Comparison of ENCODE assay signal across 8 cellular contexts in genomic region chr11:61972796-61973602, GRCh38. TPM values are rescaled to one million over a fixed set of nuclear protein-coding genes. Genes with fewer than 3 reads are reported as not detected.
DNase-seq lines count a peak whose midpoint lies in the region; ATAC-seq, FAIRE-seq and TF ChIP-seq lines count a peak whose summit lies in the region.

No MANE protein-coding gene starts in this region.

- no peak overlapping the region for H3K4me3 Mint-ChIP-seq in CD4-positive, alpha-beta T cell
- H3K4me3 Mint-ChIP-seq in natural killer cell = no peak overlapping the region

- intact Hi-C loops in CD4-positive, alpha-beta T cell (cut with DNase I, micrococcal nuclease) = no loop called here
- intact Hi-C loops in natural killer cell (cut with micrococcal nuclease) = no loop called here

- ATAC-seq in CD4-positive, alpha-beta T cell (ENCODE audit: poor library complexity) = peak; percentile 17
- ATAC-seq in natural killer cell = no peak
- ATAC-seq in GM18505 (IDR thresholded peaks at IDR 0.05; ENCODE audit: unreplicated experiment) = no peak
- ATAC-seq in GM19463 (IDR thresholded peaks at IDR 0.05; ENCODE audit: unreplicated experiment) = no peak

- H3K27me3 ChIP-seq in CD4-positive, alpha-beta T cell (ENCODE audit: control insufficient read depth, insufficient read depth, low read length) = no peaks in the 10 kb centered on the region

- peak overlapping the region; percentile 37 for H3K27ac Mint-ChIP-seq in CD4-positive, alpha-beta T cell
- peak overlapping the region; percentile 8 to 41 for H3K27ac Mint-ChIP-seq in natural killer cell

- no peak overlapping the region for H3K27ac ChIP-seq in CD4-positive, alpha-beta T cell (ENCODE audit: low read depth, low read length)

- CTCF ChIA-PET in CD4-positive, alpha-beta T cell (lab: Charles Lee) = interaction anchor here (0.9 to 7.1 kb wide), 3 partner anchors 52 to 108 kb away, joined by 3 to 50 read pairs (median 11); no protein-coding TSS in a partner anchor

- no peaks in the 10 kb centered on the region for H3K9me3 ChIP-seq in CD4-positive, alpha-beta T cell (ENCODE audit: control insufficient read depth, low read length)

- no peaks in the 10 kb centered on the region for H3K9me3 Mint-ChIP-seq in CD4-positive, alpha-beta T cell
- H3K9me3 Mint-ChIP-seq in natural killer cell = no peaks in the 10 kb centered on the region

- no peak for TF ChIP-seq CTCF in CD4-positive, alpha-beta T cell (IDR thresholded peaks at IDR 0.05)
- no peak for TF ChIP-seq CTCF in natural killer cell (IDR thresholded peaks at IDR 0.05)

- TF ChIP-seq POLR2A in GM18505 (IDR thresholded peaks at IDR 0.05; ENCODE audit: borderline replicate concordance, extremely low read depth, insufficient read depth, insufficient read length) (no peak), H54 (IDR thresholded peaks at IDR 0.05; ENCODE audit: low read depth, low read length) (no peak)

- H3K36me3 Mint-ChIP-seq in CD4-positive, alpha-beta T cell (ENCODE audit: low read depth) = peaks cover 4% of the 10 kb centered on the region
- no peaks in the 10 kb centered on the region for H3K36me3 Mint-ChIP-seq in natural killer cell

- no peaks in the 10 kb centered on the region for H3K27me3 Mint-ChIP-seq in CD4-positive, alpha-beta T cell
- H3K27me3 Mint-ChIP-seq in natural killer cell (ENCODE audit: low read depth in 2 of 2) = no peaks in the 10 kb centered on the region

- no peak for FAIRE-seq in H54 (lab: Jason Lieb, UNC)

- POLR2A ChIA-PET in CD4-positive, alpha-beta T cell (lab: Charles Lee) = interaction anchor here (0.5 to 2.3 kb wide), 3 partner anchors 11 to 309 kb away, joined by 3 to 9 read pairs (median 3); no protein-coding TSS in a partner anchor

- no peak for DNase-seq in CD4-positive, alpha-beta T cell
- DNase-seq in NCI-H226 (peak; percentile 75), dermis blood vessel endothelial cell (peak; percentile 57), natural killer cell (no peak), HuH-7 (ENCODE audit: low spot score) (no peak), H54 (ENCODE audit: insufficient read length, low spot score) (no peak)

- peaks cover 44% of the 10 kb centered on the region for H3K4me1 Mint-ChIP-seq in CD4-positive, alpha-beta T cell (ENCODE audit: low read depth)
- H3K4me1 Mint-ChIP-seq in natural killer cell = peaks cover 16 to 26% of the 10 kb centered on the region in 2 donors

RNA-seq across cellular contexts. Expression of gene FTH1, which starts 5.6 kb away (rescaled TPM):
- total RNA-seq in CD4-positive, alpha-beta T cell = 1,000 to 10,000 TPM; 2,313 to 2,400 TPM
- total RNA-seq in dermis blood vessel endothelial cell (742 and 1,944 TPM in 2 replicates), natural killer cell (1,000 to 10,000 TPM; 1,067 to 1,951 (median 1,796) TPM)

RNA-seq across cellular contexts. Expression of gene BEST1, which starts 22.8 kb away (rescaled TPM):
- total RNA-seq in CD4-positive, alpha-beta T cell = under 1 TPM; 0.14 to 0.25 TPM
- total RNA-seq in dermis blood vessel endothelial cell (0.05 TPM in 1 of 2 replicates, not detected in the other), natural killer cell (1 to 10 TPM in 2 of 3 donors, under 1 TPM in 1; 0.32 to 2.0 (median 1.4) TPM)

RNA-seq across cellular contexts. Expression of gene RAB3IL1, which starts 55.6 kb away (rescaled TPM):
- total RNA-seq in CD4-positive, alpha-beta T cell = not detected
- total RNA-seq in dermis blood vessel endothelial cell (9.0 and 9.9 TPM in 2 replicates), natural killer cell (not detected)

Comparison
In these comparisons a context has a peak if more than half of its experiments do, and no peak if none do; other contexts are left out.
1. DNase-seq: peak in NCI-H226 (single experiment) and dermis blood vessel endothelial cell (single experiment); none in CD4-positive, alpha-beta T cell (0 of 10), natural killer cell (single experiment), HuH-7 (single experiment) and H54 (single experiment).